ENCODE assay signal across 8 cellular contexts in genomic region chr15:92901053-92901761, GRCh38. TPM values are rescaled to one million over a fixed set of nuclear protein-coding genes. Genes with fewer than 3 reads are reported as not detected.
DNase-seq lines count a peak whose midpoint lies in the region; ATAC-seq, FAIRE-seq and TF ChIP-seq lines count a peak whose summit lies in the region.

No MANE protein-coding gene starts in this region.

- H2BK15ac ChIP-seq in H1 (ENCODE audit: low read length): no peak overlapping the region

- no peak for TF ChIP-seq EP300 in H1 (IDR thresholded peaks at IDR 0.05; ENCODE audit: borderline replicate concordance in 1 of 2, low read depth in 2 of 2, low read length in 2 of 2)

- H4K20me1 ChIP-seq in OCI-LY3 (ENCODE audit: insufficient read depth, low read length) (peaks cover 41% of the 10 kb centered on the region; the same call in 1 of the 2 replicates), H1 (replicated peaks in 1 of 2; ENCODE audit: control insufficient read depth in 1 of 2, insufficient read depth in 2 of 2, low read length in 2 of 2) (peaks cover 2 to 7% of the 10 kb centered on the region in 2 experiments)

- no peaks in the 10 kb centered on the region for H3K27me3 ChIP-seq in OCI-LY3 (ENCODE audit: low read depth, low read length)
- H3K27me3 ChIP-seq in H1 (replicated peaks in 1 of 4; ENCODE audit: control insufficient read depth in 3 of 4, extremely low read depth in 1 of 4, insufficient read depth in 3 of 4, low read length in 3 of 4): no peaks in the 10 kb centered on the region
- H3K27me3 ChIP-seq in neuron (ENCODE audit: insufficient read depth, low read length): no peaks in the 10 kb centered on the region

- H2AFZ ChIP-seq in OCI-LY3 (ENCODE audit: low read depth, low read length) (no peak overlapping the region), H1 (ENCODE audit: low read length) (no peak overlapping the region), neuron (ENCODE audit: low read depth, low read length) (no peak overlapping the region)

- FAIRE-seq in H1 (lab: Jason Lieb, UNC): no peak

- TF ChIP-seq POLR2A in H1 (IDR thresholded peaks at IDR 0.05; ENCODE audit: control extremely low read depth in 1 of 2, low read depth in 2 of 2, low read length in 2 of 2): no peak

- no peak overlapping the region for H2BK120ac ChIP-seq in H1 (replicated peaks; ENCODE audit: low read depth, low read length)

- no peak overlapping the region for H2BK12ac ChIP-seq in H1 (ENCODE audit: low read depth, low read length)

- H3K27ac ChIP-seq in OCI-LY3 (ENCODE audit: low read length): peak overlapping the region; percentile 94
- H3K27ac ChIP-seq in H1 (ENCODE audit: low read depth, low read length): peak overlapping the region; percentile 4; the same call in 1 of the 2 replicates

- no peak for DNase-seq in H1 (ENCODE audit: low read depth in 1 of 2, low spot score in 2 of 2)
- no peak for DNase-seq in NCI-H2029 (lab: John Stamatoyannopoulos, UW)
- no peak for DNase-seq in NCI-H146 (lab: John Stamatoyannopoulos, UW)

- no peak overlapping the region for H3K23ac ChIP-seq in H1 (ENCODE audit: insufficient read length)

- WGBS in H1 (ENCODE audit: extremely low coverage in 1 of 2, insufficient coverage in 1 of 2, insufficient read length in 1 of 2, insufficient replicate concordance in 2 of 2, low coverage in 1 of 2, low lambda C conversion rate in 2 of 2, missing lambda C conversion rate in 1 of 2), 2 experiments: 2% methylated on average over 9 of the region's 9 CpGs; no CpG with 5 or more reads in 1 of the 2 experiments

- H3K14ac ChIP-seq in H1 (ENCODE audit: insufficient read length): no peak overlapping the region

- no peak overlapping the region for H2BK20ac ChIP-seq in H1 (ENCODE audit: low read length)

- peaks cover 29% of the 10 kb centered on the region for H3K4me1 ChIP-seq in OCI-LY3 (ENCODE audit: low read length)
- peaks cover 0 to 12% (median 3%) of the 10 kb centered on the region in 4 experiments; a peak in 5 of 7 replicates for H3K4me1 ChIP-seq in H1 (replicated peaks in 1 of 4; ENCODE audit: control insufficient read depth in 3 of 4, insufficient read depth in 4 of 4, low read length in 3 of 4)
- H3K4me1 ChIP-seq in neuron (ENCODE audit: insufficient read depth, low read length): peaks cover 32% of the 10 kb centered on the region

- no peak overlapping the region for H4K91ac ChIP-seq in H1 (replicated peaks; ENCODE audit: insufficient read length, low read length)

- no peak overlapping the region for H3K18ac ChIP-seq in H1 (ENCODE audit: extremely low read depth, low read length)

- H3K36me3 ChIP-seq in OCI-LY3 (replicated peaks; ENCODE audit: low read depth, low read length) (peaks cover 66% of the 10 kb centered on the region), H1 (ENCODE audit: control insufficient read depth in 2 of 4, insufficient read depth in 4 of 4, low read length in 3 of 4) (peaks cover 0 to 44% (median 3%) of the 10 kb centered on the region in 4 experiments; a peak in 3 of 8 replicates), neuron (ENCODE audit: insufficient read depth, low read length) (peaks cover 37% of the 10 kb centered on the region)

- no peak for TF ChIP-seq RAD21 in H1 (IDR thresholded peaks at IDR 0.05 in 1 of 2, conservative IDR thresholded peaks at IDR 0.05 in 1 of 2; ENCODE audit: low read depth in 2 of 2, low read length in 2 of 2)

- H3K9ac ChIP-seq in OCI-LY3 (ENCODE audit: low read length) (peak overlapping the region; percentile 96), H1 (replicated peaks in 1 of 4; ENCODE audit: extremely low read depth in 1 of 4, low read depth in 3 of 4, low read length in 3 of 4) (peak overlapping the region; percentile 82 to 99 (median 94); a peak in 6 of 7 replicates)

- ATAC-seq in HG02678 (IDR thresholded peaks at IDR 0.05; ENCODE audit: unreplicated experiment) (no peak), GM21390 (IDR thresholded peaks at IDR 0.05; ENCODE audit: unreplicated experiment) (no peak)

- H3K4me3 ChIP-seq in GM12875 (ENCODE audit: low read depth, low read length): peak overlapping the region; percentile 53
- H3K4me3 ChIP-seq in OCI-LY3 (ENCODE audit: low read length): peak overlapping the region; percentile 89
- peak overlapping the region; percentile 84 to 97 (median 88) for H3K4me3 ChIP-seq in H1 (ENCODE audit: extremely low read depth in 1 of 4, insufficient read depth in 2 of 4, low read depth in 3 of 4, low read length in 4 of 4)
- peak overlapping the region; percentile 81 for H3K4me3 ChIP-seq in neuron (ENCODE audit: low read length)

- no peak for TF ChIP-seq CTCF in GM12875 (IDR thresholded peaks at IDR 0.05; ENCODE audit: borderline replicate concordance, insufficient read depth, low read depth, low read length)
- no peak for TF ChIP-seq CTCF in OCI-LY3 (IDR thresholded peaks at IDR 0.05; ENCODE audit: low read depth, low read length)
- no peak for TF ChIP-seq CTCF in H1 (IDR thresholded peaks at IDR 0.05; ENCODE audit: control extremely low read depth in 1 of 3, insufficient read depth in 1 of 3, low read depth in 1 of 3, low read length in 3 of 3)

- no peak overlapping the region for H2BK5ac ChIP-seq in H1 (ENCODE audit: low read depth, low read length)

- H3K56ac ChIP-seq in H1 (replicated peaks; ENCODE audit: insufficient read length, low read depth, low read length): no peak overlapping the region

- peaks cover 2% of the 10 kb centered on the region; the same call in 1 of the 2 replicates for H3K23me2 ChIP-seq in H1 (ENCODE audit: low read depth, low read length)

- H3K79me2 ChIP-seq in OCI-LY3 (ENCODE audit: low read length): peaks cover 99% of the 10 kb centered on the region
- H3K79me2 ChIP-seq in H1 (ENCODE audit: control insufficient read depth in 1 of 2, insufficient read depth in 2 of 2, low read length in 2 of 2): peaks cover 31 to 91% of the 10 kb centered on the region in 2 experiments

- H4K5ac ChIP-seq in H1 (ENCODE audit: insufficient read length, low read depth, low read length): no peak overlapping the region

- H3K79me1 ChIP-seq in H1 (ENCODE audit: low read depth, low read length): no peaks in the 10 kb centered on the region

- H2AK5ac ChIP-seq in H1 (ENCODE audit: low read depth, low read length): no peak overlapping the region

- no peak overlapping the region for H4K8ac ChIP-seq in H1 (ENCODE audit: extremely low read depth, insufficient read depth, low read length)

- POLR2A ChIA-PET in H1 (lab: Charles Lee; ENCODE audit: partially characterized antibody): interaction anchor here (1.0 to 7.7 kb wide), 13 partner anchors 14 to 340 kb away, joined by 3 to 255 read pairs (median 6); no protein-coding TSS in a partner anchor

- peak overlapping the region; percentile 87 for H3K4me2 ChIP-seq in OCI-LY3 (ENCODE audit: low read length)
- H3K4me2 ChIP-seq in H1 (ENCODE audit: insufficient read depth in 1 of 2, low read depth in 2 of 2, low read length in 2 of 2): peak overlapping the region; percentile 75 to 89

- H3K4ac ChIP-seq in H1 (replicated peaks; ENCODE audit: insufficient read length, low read depth, low read length): no peak overlapping the region

- H3K9me3 ChIP-seq in OCI-LY3 (ENCODE audit: insufficient read depth, low read length) (no peaks in the 10 kb centered on the region), H1 (ENCODE audit: insufficient read depth in 2 of 2, low read depth in 1 of 2, low read length in 1 of 2) (no peaks in the 10 kb centered on the region), neuron (ENCODE audit: low read length) (no peaks in the 10 kb centered on the region)

- CTCF ChIA-PET in H1 (lab: Charles Lee; ENCODE audit: partially characterized antibody): interaction anchor here (1.0 to 1.9 kb wide), 5 partner anchors 13 to 106 kb away, joined by 3 to 12 read pairs (median 5); no protein-coding TSS in a partner anchor

TF ChIP-seq in H1, 55 proteins besides CTCF, POLR2A, EP300 and RAD21:
- TF ChIP-seq TAF7 (optimal IDR thresholded peaks at IDR 0.05; ENCODE audit: borderline replicate concordance, low read depth, low read length) (peak; percentile 72), TBP (IDR thresholded peaks at IDR 0.05; ENCODE audit: low read depth, low read length) (no peak)

RNA-seq across cellular contexts. Expression of gene CHD2, which starts 1.1 kb away (rescaled TPM):
- total RNA-seq in H1 (2021; fragmentation: NEBNext Ultra II Directional; extraction: Animal tissue kit (Norgen Biotek cat#: 25700)): 70.0 and 75.9 TPM in 2 replicates
- 28.8 and 45.7 TPM in 2 replicates for polyA plus RNA-seq in H1 (2011; rRNA removed)
- 46.3 TPM for polyA plus RNA-seq in H1 (2011; cell fraction: cytosol; rRNA removed)
- 145 TPM for polyA plus RNA-seq in H1 (2011; cell fraction: nucleus; rRNA removed)
- 34.2 to 46.0 TPM (median 42.9 TPM) in 4 replicates for polyA plus RNA-seq in H1 (2012, experiment 1 of 2)
- polyA plus RNA-seq in H1 (2012, experiment 2 of 2): 3.4 TPM
- 49.2 TPM for polyA plus RNA-seq in H1 (2013, experiment 1 of 2)
- 36.7 TPM for polyA plus RNA-seq in H1 (2013, experiment 2 of 2)
- polyA minus RNA-seq in H1 (2011; rRNA and poly(A)+ RNA removed): 72.5 and 82.6 TPM in 2 replicates
- 53.7 TPM for polyA minus RNA-seq in H1 (2011; cell fraction: cytosol; rRNA and poly(A)+ RNA removed)
- polyA minus RNA-seq in H1 (2011; cell fraction: nucleus; rRNA and poly(A)+ RNA removed): 250 TPM
